1 cellular context compared by ENCODE assay signal in the genomic region with DNA sequence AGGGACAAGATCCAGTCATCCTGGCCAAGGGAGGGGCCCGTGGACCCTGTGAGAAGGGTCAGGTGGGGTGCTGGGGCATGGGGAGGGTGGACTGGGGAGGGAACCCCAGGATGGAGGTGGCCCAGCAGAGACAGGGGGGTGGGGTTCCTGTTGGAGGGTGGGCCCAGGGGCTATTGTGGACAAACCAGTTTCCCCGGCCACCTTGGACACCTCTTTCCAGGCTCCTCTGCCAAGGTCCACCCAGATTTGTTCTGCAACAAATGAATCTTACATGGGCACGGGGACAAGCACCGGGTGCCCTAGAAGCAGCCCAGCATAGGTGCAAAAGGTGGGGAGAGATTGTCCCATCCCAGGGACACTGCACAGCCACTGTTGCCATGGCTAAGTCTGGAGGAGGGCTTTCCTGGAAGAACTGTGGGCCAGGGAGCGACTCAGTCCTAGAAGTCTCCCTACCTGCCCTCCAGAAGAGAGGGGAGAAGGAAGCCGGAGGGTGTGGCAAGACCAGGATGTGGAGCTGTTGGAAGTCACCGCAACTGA.
TF ChIP-seq lines count a peak whose summit lies in the region.

No MANE protein-coding gene starts in this region.

TF ChIP-seq in IMR-90, 13 proteins besides CTCF, POLR2A, EP300 and RAD21 (continued from another document):
- TF ChIP-seq RCOR1 (IDR thresholded peaks at IDR 0.05; ENCODE audit: insufficient replicate concordance, low read length): no peak
- TF ChIP-seq MXI1 (IDR thresholded peaks at IDR 0.05; ENCODE audit: borderline replicate concordance, low read depth, low read length): no peak
- TF ChIP-seq CHD1 (IDR thresholded peaks at IDR 0.05; ENCODE audit: low read depth, low read length): no peak
- TF ChIP-seq RFX5 (IDR thresholded peaks at IDR 0.05; ENCODE audit: low read depth, low read length): no peak
- no peak for TF ChIP-seq MAFK (IDR thresholded peaks at IDR 0.05; ENCODE audit: low read depth, low read length)
- no peak for TF ChIP-seq NFE2L2 (IDR thresholded peaks at IDR 0.05; ENCODE audit: low read depth, low read length)
- TF ChIP-seq, protein P1, sequence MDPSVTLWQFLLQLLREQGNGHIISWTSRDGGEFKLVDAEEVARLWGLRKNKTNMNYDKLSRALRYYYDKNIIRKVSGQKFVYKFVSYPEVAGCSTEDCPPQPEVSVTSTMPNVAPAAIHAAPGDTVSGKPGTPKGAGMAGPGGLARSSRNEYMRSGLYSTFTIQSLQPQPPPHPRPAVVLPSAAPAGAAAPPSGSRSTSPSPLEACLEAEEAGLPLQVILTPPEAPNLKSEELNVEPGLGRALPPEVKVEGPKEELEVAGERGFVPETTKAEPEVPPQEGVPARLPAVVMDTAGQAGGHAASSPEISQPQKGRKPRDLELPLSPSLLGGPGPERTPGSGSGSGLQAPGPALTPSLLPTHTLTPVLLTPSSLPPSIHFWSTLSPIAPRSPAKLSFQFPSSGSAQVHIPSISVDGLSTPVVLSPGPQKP (IDR thresholded peaks at IDR 0.05; ENCODE audit: borderline replicate concordance, low read depth, low read length): no peak
- no peak for TF ChIP-seq BHLHE40 (IDR thresholded peaks at IDR 0.05; ENCODE audit: low read depth, low read length)
